ENCODE assay signal across 1 cellular context in the genomic region with DNA sequence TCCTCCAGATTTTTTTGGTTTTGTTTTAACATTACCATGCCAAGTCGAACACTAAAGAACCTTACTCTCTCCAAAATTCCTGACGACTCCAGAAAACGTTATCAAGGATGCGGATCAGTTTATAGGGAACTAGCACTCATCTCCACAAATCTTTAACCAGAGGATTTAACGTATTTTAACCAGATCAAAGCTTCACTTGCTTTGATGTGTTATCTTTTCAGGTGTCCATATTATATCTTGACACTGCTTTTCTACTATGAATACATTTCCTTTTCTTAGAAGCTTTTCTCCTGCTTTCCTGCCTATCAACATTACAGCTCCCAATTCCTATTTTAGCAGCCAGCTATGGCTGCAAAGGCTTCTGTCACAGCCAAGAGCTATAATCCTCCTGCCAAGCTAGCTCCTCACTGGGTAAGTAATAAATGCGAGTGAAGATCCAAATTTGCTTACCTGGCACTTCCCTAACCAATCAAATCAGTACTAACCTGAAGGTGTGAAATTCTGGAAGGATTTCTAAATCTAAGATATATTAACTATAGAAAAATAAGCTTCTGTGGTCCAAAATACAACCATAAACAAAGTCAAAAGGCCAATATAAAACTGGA.
A peak's percentile ranks its signal among the peaks of the same experiment; 100 is the strongest.
TF ChIP-seq lines count a peak whose summit lies in the region.

No MANE protein-coding gene starts in this region.

TF ChIP-seq in HepG2, 621 proteins besides CTCF, POLR2A, EP300 and RAD21 (continued from another document):
- TF ChIP-seq HMG20A (CRISPR knock-in tag; IDR thresholded peaks at IDR 0.05; ENCODE audit: borderline replicate concordance) (peak; percentile 25; the same call in 1 of the 2 replicates), ZNF251 (CRISPR knock-in tag; IDR thresholded peaks at IDR 0.05) (no peak), MTF2 (CRISPR knock-in tag; IDR thresholded peaks at IDR 0.05; ENCODE audit: borderline replicate concordance) (no peak), ZNF281 (CRISPR knock-in tag; IDR thresholded peaks at IDR 0.05; ENCODE audit: borderline replicate concordance) (no peak), GMEB1 (CRISPR knock-in tag; IDR thresholded peaks at IDR 0.05; ENCODE audit: borderline replicate concordance) (no peak), CREB1 (IDR thresholded peaks at IDR 0.05) (no peak), CREB1 (CRISPR knock-in tag; IDR thresholded peaks at IDR 0.05) (0 out of 2 replicates have a peak, but pooled peaks have one; percentile 18), CREM (IDR thresholded peaks at IDR 0.05) (peak; percentile 56; the same call in 1 of the 2 replicates), CREM (CRISPR knock-in tag; IDR thresholded peaks at IDR 0.05) (no peak), POLR2AphosphoS5 (IDR thresholded peaks at IDR 0.05; ENCODE audit: low read depth, low read length) (no peak), ZNF788 (CRISPR knock-in tag; IDR thresholded peaks at IDR 0.05; ENCODE audit: borderline replicate concordance) (no peak), NCOA2 (CRISPR knock-in tag; IDR thresholded peaks at IDR 0.05) (peak; percentile 62; the same call in 1 of the 2 replicates), SRSF1 (optimal IDR thresholded peaks at IDR 0.05; ENCODE audit: low read depth, low read length) (no peak), FIP1L1 (IDR thresholded peaks at IDR 0.05; ENCODE audit: borderline replicate concordance, insufficient read depth, low read depth, low read length) (no peak), HOXD1 (CRISPR knock-in tag; IDR thresholded peaks at IDR 0.05) (no peak), MAFK (conservative IDR thresholded peaks at IDR 0.05 in 1 of 2, IDR thresholded peaks at IDR 0.05 in 1 of 2; ENCODE audit: low read length in 2 of 2) (peak; percentile 76 to 88), TBX2 (CRISPR knock-in tag; IDR thresholded peaks at IDR 0.05; ENCODE audit: borderline replicate concordance) (peak; percentile 41; the same call in 1 of the 2 replicates), SP1 (IDR thresholded peaks at IDR 0.05) (no peak), SP1 (CRISPR knock-in tag; IDR thresholded peaks at IDR 0.05) (no peak), KLF6 (CRISPR knock-in tag; IDR thresholded peaks at IDR 0.05) (no peak), FOXA1 (IDR thresholded peaks at IDR 0.05) (no peak), FOXA1 (CRISPR knock-in tag; IDR thresholded peaks at IDR 0.05) (no peak), HNF1A (IDR thresholded peaks at IDR 0.05; ENCODE audit: low read depth) (peak; percentile 61; the same call in 1 of the 2 replicates), HNF1A (CRISPR knock-in tag; IDR thresholded peaks at IDR 0.05; ENCODE audit: borderline replicate concordance) (peak; percentile 62; the same call in 1 of the 2 replicates), ZNF562 (CRISPR knock-in tag; IDR thresholded peaks at IDR 0.05; ENCODE audit: borderline replicate concordance) (no peak), ISL2 (CRISPR knock-in tag; IDR thresholded peaks at IDR 0.05) (peak; percentile 62), KDM4B (CRISPR knock-in tag; IDR thresholded peaks at IDR 0.05) (no peak), MAFF (IDR thresholded peaks at IDR 0.05; ENCODE audit: low read depth, low read length) (peak; percentile 80), ZNF354B (CRISPR knock-in tag; IDR thresholded peaks at IDR 0.05) (no peak), ZNF710 (CRISPR knock-in tag; IDR thresholded peaks at IDR 0.05; ENCODE audit: borderline replicate concordance) (no peak), RELA (CRISPR knock-in tag; IDR thresholded peaks at IDR 0.05) (no peak), MXI1 (IDR thresholded peaks at IDR 0.05; ENCODE audit: borderline replicate concordance, low read depth, low read length) (no peak), BCL6 (CRISPR knock-in tag; IDR thresholded peaks at IDR 0.05) (peak; percentile 46; the same call in 1 of the 2 replicates), PRPF4 (IDR thresholded peaks at IDR 0.05; ENCODE audit: low read depth, low read length, poor library complexity, severe bottlenecking) (no peak), ZNF558 (CRISPR knock-in tag; IDR thresholded peaks at IDR 0.05; ENCODE audit: borderline replicate concordance) (no peak), ZNF18 (CRISPR knock-in tag; IDR thresholded peaks at IDR 0.05; ENCODE audit: insufficient replicate concordance) (no peak), ZNF576 (CRISPR knock-in tag; IDR thresholded peaks at IDR 0.05) (no peak)
- TF ChIP-seq, protein P1, sequence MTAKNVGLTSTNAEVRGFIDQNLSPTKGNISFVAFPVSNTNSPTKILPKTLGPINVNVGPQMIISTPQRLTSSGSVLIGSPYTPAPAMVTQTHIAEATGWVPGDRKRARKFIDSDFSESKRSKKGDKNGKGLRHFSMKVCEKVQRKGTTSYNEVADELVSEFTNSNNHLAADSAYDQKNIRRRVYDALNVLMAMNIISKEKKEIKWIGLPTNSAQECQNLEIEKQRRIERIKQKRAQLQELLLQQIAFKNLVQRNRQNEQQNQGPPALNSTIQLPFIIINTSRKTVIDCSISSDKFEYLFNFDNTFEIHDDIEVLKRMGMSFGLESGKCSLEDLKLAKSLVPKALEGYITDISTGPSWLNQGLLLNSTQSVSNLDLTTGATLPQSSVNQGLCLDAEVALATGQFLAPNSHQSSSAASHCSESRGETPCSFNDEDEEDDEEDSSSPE (CRISPR knock-in tag; IDR thresholded peaks at IDR 0.05) = no peak
